ENCODE assay signal across 18 cellular contexts in the genomic region with DNA sequence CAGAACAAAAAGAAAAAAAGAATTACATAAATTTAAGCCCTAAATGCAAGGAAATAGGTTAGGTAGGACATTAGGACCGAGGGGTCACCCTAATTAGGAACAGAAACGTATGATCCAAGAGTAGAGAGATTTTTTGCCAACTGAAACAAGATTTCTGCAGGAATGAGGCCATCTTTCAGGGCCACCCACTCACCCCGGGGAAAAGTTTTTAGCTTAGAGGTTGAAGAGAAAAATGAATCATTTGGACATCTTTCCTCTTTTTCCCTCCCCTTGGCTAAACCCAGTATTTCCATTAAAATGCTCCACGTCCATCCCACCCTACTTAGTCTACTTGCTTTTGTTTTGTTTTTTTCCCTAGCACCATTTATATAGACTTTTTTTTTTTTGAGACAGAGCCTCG. TPM values are rescaled to one million over a fixed set of nuclear protein-coding genes. Genes with fewer than 3 reads are reported as not detected.
DNase-seq lines count a peak whose midpoint lies in the region; ATAC-seq and TF ChIP-seq lines count a peak whose summit lies in the region.
"Had no signal": no experiment of that assay in that cellular context is flagged by ENCODE, and none has a peak within 500 bp of the region (broad histone marks: within the 10 kb centered on the region; RNA-seq: fewer than 3 reads in every experiment).

No MANE protein-coding gene starts in this region.

- H3K4me3 ChIP-seq in GM23248 (peak overlapping the region; percentile 53), dorsolateral prefrontal cortex (no peak overlapping the region), left lung (no peak overlapping the region), lower lobe of right lung (no peak overlapping the region)
- H3K4me3 ChIP-seq: GM12878, spleen had no signal

- intact Hi-C loops in dorsolateral prefrontal cortex (cut with DNase I), result loop anchor here in 1 of 2 donors (10.0 kb wide), 1 partner anchor 197 kb away; no protein-coding TSS in a partner anchor
- intact Hi-C loops in left lung (cut with DNase I), result loop anchor here in 1 of 2 donors (10.0 kb wide), 1 partner anchor 197 kb away; no protein-coding TSS in a partner anchor
- intact Hi-C loops in lower lobe of right lung (cut with DNase I), result loop anchor here (10.0 kb wide), 1 partner anchor 77 kb away; no protein-coding TSS in a partner anchor

- H3K9me3 ChIP-seq in GM23248 (ENCODE audit: low read depth) (no peaks in the 10 kb centered on the region), left lung (no peaks in the 10 kb centered on the region), lower lobe of right lung (no peaks in the 10 kb centered on the region)
- H3K9me3 ChIP-seq: BE2C, spleen had no signal

- 3 to 5% methylated on average over 5 of the region's 5 CpGs for WGBS in GM23248 (ENCODE audit: low coverage in 1 of 2, low lambda C conversion rate in 2 of 2, missing lambda C conversion rate in 2 of 2), 2 experiments

- H3K27me3 ChIP-seq in GM23248 (replicated peaks; ENCODE audit: insufficient read depth) (no peaks in the 10 kb centered on the region), dorsolateral prefrontal cortex (no peaks in the 10 kb centered on the region), left lung (peaks cover 0 to 48% of the 10 kb centered on the region in 2 donors), lower lobe of right lung (ENCODE audit: low read depth) (peaks cover 2% of the 10 kb centered on the region)
- H3K27me3 ChIP-seq: BE2C had no signal

- DNase-seq in GM23248 (peak; percentile 84), dorsolateral prefrontal cortex (no peak), left lung (no peak), stromal cell of bone marrow (ENCODE audit: low read depth) (peak; percentile 82), ACHN (no peak), lower lobe of right lung (no peak), AML-193 (lab: John Stamatoyannopoulos, UW) (no peak)
- no peak for DNase-seq in activated CD4-positive, alpha-beta T cell treated with anti-CD3 and anti-CD28 coated beads, Interleukin-2, amount 50 U/mL, for 4 hours
- DNase-seq: BE2C, DND-41, MV-4-11, natural killer cell, NCI-H446 treated with DMSO at 0.1 percent for 48 hours, spleen, SW 1271 had no signal

- no peaks in the 10 kb centered on the region for H3K9me2 ChIP-seq in GM23248 (ENCODE audit: insufficient read depth)

- no peaks in the 10 kb centered on the region for H4K20me1 ChIP-seq in GM23248 (ENCODE audit: insufficient read depth)

- peak overlapping the region; percentile 82 for H2AFZ ChIP-seq in GM23248

- H3K27ac ChIP-seq in GM23248 (peak overlapping the region; percentile 69), dorsolateral prefrontal cortex (peak overlapping the region in 50 of 59 donors; percentile 3 to 87 (median 68)), left lung (peak overlapping the region in 1 of 2 donors; percentile 73), lower lobe of right lung (no peak overlapping the region)

- in situ Hi-C loops in GM23248 (cut with MboI), result loop anchor here (10.0 kb wide), 1 partner anchor 197 kb away; no protein-coding TSS in a partner anchor
- in situ Hi-C loops in ACHN (cut with HindIII; ENCODE audit: low pct_ligation_motif_present, low pct_unique_long_range_greater_than_20kb, low sequenced_read_pairs), result no loop called here

- H3K9ac ChIP-seq in GM23248, result peak overlapping the region; percentile 49

- H3K4me2 ChIP-seq in GM23248 (ENCODE audit: unreplicated experiment), result peak overlapping the region; percentile 72

- no peaks in the 10 kb centered on the region for H3K79me2 ChIP-seq in GM23248 (ENCODE audit: insufficient read depth)

- H3F3A ChIP-seq in GM23248 (ENCODE audit: insufficient read depth), result peaks cover 30% of the 10 kb centered on the region

- H3K4me1 ChIP-seq in GM23248 (ENCODE audit: insufficient read depth), result peaks cover 25% of the 10 kb centered on the region
- H3K4me1 ChIP-seq in left lung, result no peaks in the 10 kb centered on the region
- H3K4me1 ChIP-seq in lower lobe of right lung, result no peaks in the 10 kb centered on the region
- H3K4me1 ChIP-seq: BE2C had no signal

- H3K36me3 ChIP-seq in GM23248 (ENCODE audit: low read depth), result no peaks in the 10 kb centered on the region
- H3K36me3 ChIP-seq in left lung, result no peaks in the 10 kb centered on the region
- H3K36me3 ChIP-seq in lower lobe of right lung, result no peaks in the 10 kb centered on the region
- H3K36me3 ChIP-seq: BE2C, spleen had no signal

- ATAC-seq in left lung (peak; percentile 43), lower lobe of right lung (no peak)
- ATAC-seq: GM12878, natural killer cell had no signal

- TF ChIP-seq CTCF in dorsolateral prefrontal cortex (IDR thresholded peaks at IDR 0.05 in 54 of 56, conservative IDR thresholded peaks at IDR 0.05 in 2 of 56; ENCODE audit: low read depth in 1 of 56, partially characterized antibody in 56 of 56), result no peak
- no peak for TF ChIP-seq CTCF in left lung (IDR thresholded peaks at IDR 0.05)
- TF ChIP-seq CTCF in lower lobe of right lung (IDR thresholded peaks at IDR 0.05), result no peak

RNA-seq across cellular contexts. Expression of a gene that starts 10.6 kb away (rescaled TPM):
- total RNA-seq in GM23248 (2014; rRNA removed; shearing (Covaris generic)), result 0.76 and 0.89 TPM in 2 replicates
- 0.26 and 0.56 TPM in 2 replicates for polyA plus RNA-seq in GM23248 (2016; fragmentation: Nextera tagmentation; extraction: Ambion mirVana)
- total RNA-seq in dorsolateral prefrontal cortex (100 to 1,000 TPM in 105 of 120 experiments, 10 to 100 TPM in 15; 46.6 to 225 (median 143) TPM), left lung (1 to 10 TPM; 1.5 to 3.8 TPM), lower lobe of right lung (1.5 TPM)
- total RNA-seq: HT1080, natural killer cell, OCI-LY7 had no signal

RNA-seq across cellular contexts. Expression of a gene that starts 13.7 kb away (rescaled TPM):
- total RNA-seq in GM23248 (2014; rRNA removed; shearing (Covaris generic)), result 0.25 and 0.65 TPM in 2 replicates
- 0.13 and 0.20 TPM in 2 replicates for polyA plus RNA-seq in GM23248 (2016; fragmentation: Nextera tagmentation; extraction: Ambion mirVana)
- total RNA-seq in dorsolateral prefrontal cortex (100 to 1,000 TPM in 56 of 120 experiments, 10 to 100 TPM in 64; 41.7 to 149 (median 97.4) TPM), left lung (1 to 10 TPM; 1.4 to 2.1 TPM), lower lobe of right lung (1.5 TPM)
- total RNA-seq: GM12878, HT1080 had no signal

RNA-seq across cellular contexts. Expression of a gene that starts 53.2 kb away (rescaled TPM):
- total RNA-seq in GM23248 (2014; rRNA removed; shearing (Covaris generic)), result not detected in 2 replicates
- polyA plus RNA-seq in GM23248 (2016; fragmentation: Nextera tagmentation; extraction: Ambion mirVana), result not detected in 2 replicates
- 10 to 100 TPM; 13.9 to 66.1 (median 39.2) TPM for total RNA-seq in dorsolateral prefrontal cortex
- under 1 TPM; 0.09 to 0.16 TPM for total RNA-seq in left lung
- total RNA-seq in lower lobe of right lung, result 0.18 TPM
- total RNA-seq: GM12878, HT1080, spleen had no signal
- polyA plus RNA-seq: GM12878 had no signal

Comparison
In these comparisons a context has a peak if more than half of its experiments do, and no peak if none do; other contexts are left out.
1. DNase-seq: peak in GM23248 (single experiment) and stromal cell of bone marrow (single experiment); none in dorsolateral prefrontal cortex (0 of 10), left lung (0 of 2), ACHN (single experiment), lower lobe of right lung (single experiment), AML-193 (0 of 2) and activated CD4-positive, alpha-beta T cell treated with anti-CD3 and anti-CD28 coated beads, Interleukin-2, amount 50 U/mL, for 4 hours (0 of 2).
2. RNA of a gene that starts 10.6 kb away (total RNA-seq): 46.6 to 225 TPM in dorsolateral prefrontal cortex; 1.5 to 3.8 TPM in left lung, 1.5 TPM in lower lobe of right lung (single experiment) and 0.76 to 0.89 TPM in GM23248; every median in the first group is over 4 times any median in the second.
3. RNA of a gene that starts 13.7 kb away (total RNA-seq): 41.7 to 149 TPM in dorsolateral prefrontal cortex; 1.4 to 2.1 TPM in left lung, 1.5 TPM in lower lobe of right lung (single experiment) and 0.25 to 0.65 TPM in GM23248; every median in the first group is over 10 times any median in the second.
4. RNA of a gene that starts 53.2 kb away (total RNA-seq): 13.9 to 66.1 TPM in dorsolateral prefrontal cortex; 0.18 TPM in lower lobe of right lung (single experiment), 0.09 to 0.16 TPM in left lung and not detected in GM23248; every median in the first group is over 10 times any median in the second.